Comparison of ENCODE assay signal across 1 cellular context in genomic region chr2:142037744-142038143, GRCh38.
TF ChIP-seq lines count a peak whose summit lies in the region.

No MANE protein-coding gene starts in this region.

TF ChIP-seq in GM23338, 12 proteins besides CTCF, POLR2A, EP300 and RAD21 (continued from another document):
- TF ChIP-seq REST (IDR thresholded peaks at IDR 0.05; ENCODE audit: unreplicated experiment) (no peak), NANOG (IDR thresholded peaks at IDR 0.05; ENCODE audit: borderline replicate concordance) (no peak), EZH2 (IDR thresholded peaks at IDR 0.05; ENCODE audit: low read depth, unreplicated experiment) (no peak), STAT1 (IDR thresholded peaks at IDR 0.05; ENCODE audit: unreplicated experiment) (no peak), CREB1 (CRISPR knock-in tag; IDR thresholded peaks at IDR 0.05; ENCODE audit: low read depth) (no peak), ZNF462 (CRISPR knock-in tag; IDR thresholded peaks at IDR 0.05) (no peak), EZH2phosphoT487 (IDR thresholded peaks at IDR 0.05; ENCODE audit: unreplicated experiment) (no peak), JUNB (IDR thresholded peaks at IDR 0.05; ENCODE audit: unreplicated experiment) (no peak), ZNF114 (CRISPR knock-in tag; IDR thresholded peaks at IDR 0.05) (no peak), ZNF331 (CRISPR knock-in tag; IDR thresholded peaks at IDR 0.05; ENCODE audit: low read depth) (no peak)
